Comparison of ENCODE assay signal across 8 cellular contexts in the genomic region with DNA sequence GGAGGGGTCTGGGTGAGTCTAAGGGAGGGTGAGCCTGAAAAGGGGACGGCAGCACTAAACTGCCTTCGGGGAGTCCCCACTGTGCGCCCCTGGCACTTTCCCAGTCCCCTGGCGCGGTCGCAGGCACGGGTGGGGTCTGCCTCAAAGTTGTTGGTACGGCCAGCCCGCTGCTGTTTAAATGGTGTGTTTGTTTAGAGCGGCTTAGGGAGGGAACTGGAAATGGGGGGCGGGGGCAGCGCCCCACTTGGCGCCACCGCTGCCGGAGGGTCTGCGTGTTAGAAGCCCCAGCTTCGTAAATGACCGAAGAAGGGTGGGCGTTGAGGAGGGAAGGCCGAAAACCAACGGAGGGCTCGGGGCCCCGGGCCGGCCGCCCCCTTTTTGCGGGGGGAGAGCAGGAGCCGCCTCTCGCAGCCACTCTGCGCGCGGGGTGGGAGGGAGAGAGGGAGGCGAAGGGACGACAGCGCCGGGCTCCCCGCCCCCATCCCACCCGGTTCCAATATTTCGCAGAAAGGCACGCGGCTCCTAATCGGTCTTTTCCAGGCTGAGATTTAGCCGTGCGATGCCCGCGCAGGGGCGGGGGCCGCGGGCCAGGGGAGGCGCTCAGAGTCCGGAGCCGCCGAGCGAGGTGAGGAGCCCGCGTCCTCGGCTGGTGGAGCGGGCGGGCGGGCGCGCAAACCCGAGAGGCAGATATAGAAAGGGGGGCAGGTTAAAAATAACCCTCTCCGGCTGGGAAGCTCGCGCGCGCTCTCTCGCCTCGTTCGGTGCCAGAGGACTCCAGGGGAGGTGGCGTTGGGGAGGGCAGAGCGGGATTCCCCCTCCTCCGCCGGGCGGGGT. TPM values are rescaled to one million over a fixed set of nuclear protein-coding genes. Genes with fewer than 3 reads are reported as not detected.
DNase-seq lines count a peak whose midpoint lies in the region; TF ChIP-seq lines count a peak whose summit lies in the region.

No MANE protein-coding gene starts in this region.

- no peaks in the 10 kb centered on the region for H3K27me3 ChIP-seq in esophagus muscularis mucosa
- peaks cover 16% of the 10 kb centered on the region for H3K27me3 ChIP-seq in mucosa of stomach (ENCODE audit: control insufficient read depth, insufficient read depth, low read length)
- no peaks in the 10 kb centered on the region for H3K27me3 ChIP-seq in tibial nerve

- TF ChIP-seq POLR2A in esophagus muscularis mucosa (IDR thresholded peaks at IDR 0.05; ENCODE audit: low read depth), result peak; percentile 9
- no peak for TF ChIP-seq POLR2A in tibial nerve (IDR thresholded peaks at IDR 0.05)

- peak overlapping the region; percentile 83 to 94 (median 92) for H3K27ac ChIP-seq in esophagus muscularis mucosa (replicated peaks in 1 of 4)
- H3K27ac ChIP-seq in tibial nerve, result peak overlapping the region; percentile 30 to 82 (median 68)

- peak overlapping the region; percentile 55 for H3K4me3 Mint-ChIP-seq in activated T-cell treated with anti-CD3 and anti-CD28 coated beads, Interleukin-2, amount 50 U/mL, for 24 hours

- peaks cover 3% of the 10 kb centered on the region for H3K27me3 Mint-ChIP-seq in activated T-cell treated with anti-CD3 and anti-CD28 coated beads, Interleukin-2, amount 50 U/mL, for 24 hours

- DNase-seq in NCI-H2029 treated with DMSO at 0.1 percent for 48 hours (lab: John Stamatoyannopoulos, UW) (peak; percentile 30), esophagus muscularis mucosa (ENCODE audit: extremely low spot score) (no peak), tibial nerve (ENCODE audit: low spot score in 2 of 2) (peak; percentile 42 to 60), OCI-M2 (lab: John Stamatoyannopoulos, UW; ENCODE audit: unreplicated experiment) (no peak), T1000 (lab: John Stamatoyannopoulos, UW) (no peak)
- DNase-seq in activated T-cell treated with anti-CD3 and anti-CD28 coated beads, Interleukin-2, amount 50 U/mL, for 24 hours, result peak; percentile 53

- H3K4me3 ChIP-seq in esophagus muscularis mucosa (peak overlapping the region; percentile 54 to 64 (median 61)), mucosa of stomach (ENCODE audit: low read length) (no peak overlapping the region), tibial nerve (peak overlapping the region; percentile 29 to 64 (median 47))

- no peaks in the 10 kb centered on the region for H3K9me3 Mint-ChIP-seq in activated T-cell treated with anti-CD3 and anti-CD28 coated beads, Interleukin-2, amount 50 U/mL, for 24 hours

- H3K9ac ChIP-seq in ES-I3 (ENCODE audit: low read depth, low read length), result peak overlapping the region; percentile 68
- peak overlapping the region; percentile 28 for H3K9ac ChIP-seq in mucosa of stomach (ENCODE audit: low read length)

- TF ChIP-seq EP300 in esophagus muscularis mucosa (IDR thresholded peaks at IDR 0.05) (no peak), tibial nerve (IDR thresholded peaks at IDR 0.05) (peak in 1 of 2 donors; percentile 12)

- 2% methylated on average over 11 of the region's 75 CpGs for WGBS in esophagus muscularis mucosa
- WGBS in tibial nerve, 2 donors, result 0 to 5% methylated on average over 47 to 68 of the region's 75 CpGs

- no peaks in the 10 kb centered on the region for H3K36me3 ChIP-seq in ES-I3 (ENCODE audit: insufficient read depth, low read length)
- no peaks in the 10 kb centered on the region for H3K36me3 ChIP-seq in esophagus muscularis mucosa
- H3K36me3 ChIP-seq in mucosa of stomach (ENCODE audit: control insufficient read depth, insufficient read depth, low read length), result no peaks in the 10 kb centered on the region
- no peaks in the 10 kb centered on the region for H3K36me3 ChIP-seq in tibial nerve

- no peak overlapping the region for H3K27ac Mint-ChIP-seq in activated T-cell treated with anti-CD3 and anti-CD28 coated beads, Interleukin-2, amount 50 U/mL, for 24 hours

- intact Hi-C loops in esophagus muscularis mucosa (cut with DNase I), result loop anchor here (5.0 kb wide), 1 partner anchor 100 kb away; a partner anchor contains a TSS

- H3K9me3 ChIP-seq in ES-I3 (ENCODE audit: control insufficient read depth, insufficient read depth, low read length) (no peaks in the 10 kb centered on the region), esophagus muscularis mucosa (no peaks in the 10 kb centered on the region), mucosa of stomach (ENCODE audit: control insufficient read depth, low read length) (no peaks in the 10 kb centered on the region), tibial nerve (no peaks in the 10 kb centered on the region)

- peaks cover 26% of the 10 kb centered on the region for H3K4me1 Mint-ChIP-seq in activated T-cell treated with anti-CD3 and anti-CD28 coated beads, Interleukin-2, amount 50 U/mL, for 24 hours (ENCODE audit: low read depth)

- TF ChIP-seq CTCF in esophagus muscularis mucosa (IDR thresholded peaks at IDR 0.05), result no peak
- TF ChIP-seq CTCF in tibial nerve (IDR thresholded peaks at IDR 0.05), result no peak

- H3K36me3 Mint-ChIP-seq in activated T-cell treated with anti-CD3 and anti-CD28 coated beads, Interleukin-2, amount 50 U/mL, for 24 hours (ENCODE audit: low read depth), result no peaks in the 10 kb centered on the region

- H3K4me1 ChIP-seq in ES-I3 (ENCODE audit: insufficient read depth, low read length) (peaks cover 26% of the 10 kb centered on the region), esophagus muscularis mucosa (peaks cover 77 to 98% (median 94%) of the 10 kb centered on the region in 4 donors), mucosa of stomach (ENCODE audit: control insufficient read depth, insufficient read depth, low read length) (peaks cover 45% of the 10 kb centered on the region), tibial nerve (peaks cover 0 to 94% (median 49%) of the 10 kb centered on the region in 4 donors)

RNA-seq across cellular contexts. Expression of a gene that starts 55.0 kb away (rescaled TPM):
- total RNA-seq in esophagus muscularis mucosa (10 to 100 TPM; 28.1 to 62.6 (median 39.7) TPM), tibial nerve (100 to 1,000 TPM; 115 to 253 (median 191) TPM)

Comparison
In these comparisons a context has a peak if more than half of its experiments do, and no peak if none do; other contexts are left out.
1. DNase-seq: peak in NCI-H2029 treated with DMSO at 0.1 percent for 48 hours (single experiment), activated T-cell treated with anti-CD3 and anti-CD28 coated beads, Interleukin-2, amount 50 U/mL, for 24 hours (single experiment) and tibial nerve (2 of 2); none in esophagus muscularis mucosa (single experiment), OCI-M2 (single experiment) and T1000 (single experiment).